Comparison of ENCODE assay signal across 26 cellular contexts in the genomic region with DNA sequence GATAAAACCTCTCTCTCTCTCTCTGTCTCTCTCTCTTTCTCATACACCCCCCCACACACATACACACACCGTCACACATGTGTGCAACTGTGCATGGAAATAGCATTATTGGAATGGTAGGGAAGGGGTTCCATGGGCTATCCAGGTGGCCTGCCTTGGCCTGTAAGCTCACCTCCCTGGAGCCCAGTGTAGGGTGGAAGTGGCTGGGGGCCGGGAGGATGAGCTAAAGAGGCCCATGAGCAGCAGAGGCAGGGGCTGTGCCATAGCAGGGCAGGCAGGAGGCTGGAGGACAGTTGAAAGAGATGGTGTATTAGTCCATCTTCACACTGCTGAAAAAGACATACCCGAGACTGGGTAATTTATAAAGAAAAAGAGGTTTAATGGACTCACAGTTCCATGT.
DNase-seq lines count a peak whose midpoint lies in the region; ATAC-seq and TF ChIP-seq lines count a peak whose summit lies in the region.
"Had no signal": no experiment of that assay in that cellular context is flagged by ENCODE, and none has a peak within 500 bp of the region (broad histone marks: within the 10 kb centered on the region; RNA-seq: fewer than 3 reads in every experiment).

No MANE protein-coding gene starts in this region.

- H3K27me3 ChIP-seq in OCI-LY3 (ENCODE audit: low read depth, low read length) = peaks cover 34% of the 10 kb centered on the region
- H3K27me3 ChIP-seq in neuronal stem cell (ENCODE audit: control insufficient read depth in 3 of 3, insufficient read depth in 3 of 3, low read depth in 1 of 3, low read length in 3 of 3) = no peaks in the 10 kb centered on the region
- H3K27me3 ChIP-seq in ascending aorta = no peaks in the 10 kb centered on the region
- peaks cover 54% of the 10 kb centered on the region for H3K27me3 ChIP-seq in PC-3 (ENCODE audit: low read length)

- no peak for DNase-seq in activated CD4-positive, alpha-beta T cell treated with anti-CD3 and anti-CD28 coated beads, Interleukin-2, amount 10 ng/mL, durations not matched to agents 7 days and 5 days
- DNase-seq in activated CD4-positive, alpha-beta T cell treated with anti-CD3 and anti-CD28 coated beads, Interleukin-2, amount 10 ng/mL, durations not matched to agents 24 days and 14 days = no peak
- no peak for DNase-seq in memory B cell (ENCODE audit: low spot score in 2 of 2)
- no peak for DNase-seq in neuronal stem cell (ENCODE audit: low spot score)
- no peak for DNase-seq in ascending aorta (ENCODE audit: low spot score in 2 of 2)
- DNase-seq in PC-3 = no peak
- DNase-seq: ACHN, DMS79 treated with DMSO at 0.1 percent for 48 hours, GM23248, H9, HFFc6, Karpas-422, MV-4-11, NCI-H1105 treated with DMSO at 0.1 percent for 48 hours, NCI-H2029 treated with DMSO at 0.1 percent for 48 hours, NCI-H2171, NCI-H446, NCI-H526, PC-9, RPMI8226, SHP77 had no signal

- peak overlapping the region; percentile 91 for H3K27ac Mint-ChIP-seq in activated CD4-positive, alpha-beta T cell treated with anti-CD3 and anti-CD28 coated beads, Interleukin-2, amount 10 ng/mL, durations not matched to agents 7 days and 5 days
- no peak overlapping the region for H3K27ac Mint-ChIP-seq in activated CD4-positive, alpha-beta T cell treated with anti-CD3 and anti-CD28 coated beads, Interleukin-2, amount 10 ng/mL, durations not matched to agents 24 days and 14 days
- H3K27ac Mint-ChIP-seq in memory B cell = peak overlapping the region; percentile 64
- H3K27ac Mint-ChIP-seq: H9, HFFc6 had no signal

- ATAC-seq in memory B cell (ENCODE audit: low read depth) = no peak
- ATAC-seq in GM21390 (IDR thresholded peaks at IDR 0.05; ENCODE audit: unreplicated experiment) = no peak
- no peak for ATAC-seq in PC-3
- ATAC-seq: GM12878 had no signal

- H3K4me1 ChIP-seq in OCI-LY3 (ENCODE audit: low read length) = peaks cover 22% of the 10 kb centered on the region
- H3K4me1 ChIP-seq in neuronal stem cell (ENCODE audit: control insufficient read depth in 2 of 2, insufficient read depth in 1 of 2, low read depth in 1 of 2, low read length in 2 of 2) = no peaks in the 10 kb centered on the region
- no peaks in the 10 kb centered on the region for H3K4me1 ChIP-seq in ascending aorta
- H3K4me1 ChIP-seq in PC-3 (ENCODE audit: insufficient read depth, low read length) = no peaks in the 10 kb centered on the region

- H3K9me2 ChIP-seq in PC-3 (replicated peaks; ENCODE audit: low read length) = no peaks in the 10 kb centered on the region

- CTCF ChIA-PET in activated CD4-positive, alpha-beta T cell treated with anti-CD3 and anti-CD28 coated beads, Interleukin-2, amount 10 ng/mL, durations not matched to agents 7 days and 5 days (lab: Charles Lee) = no interaction called here
- CTCF ChIA-PET in PC-3 (lab: Charles Lee) = no interaction called here

- H3K79me2 ChIP-seq in OCI-LY3 (ENCODE audit: low read length) (no peaks in the 10 kb centered on the region), PC-3 (ENCODE audit: low read length) (no peaks in the 10 kb centered on the region)

- H3K4me2 ChIP-seq in OCI-LY3 (ENCODE audit: low read length) = peak overlapping the region; percentile 53; the same call in 1 of the 2 replicates
- no peak overlapping the region for H3K4me2 ChIP-seq in neuronal stem cell (ENCODE audit: insufficient read depth, low read length, poor library complexity, severe bottlenecking)
- no peak overlapping the region for H3K4me2 ChIP-seq in PC-3 (ENCODE audit: low read length)
- H3K4me2 ChIP-seq: PC-9 had no signal

- H3K4me3 ChIP-seq in OCI-LY3 (ENCODE audit: low read length) (no peak overlapping the region), neuronal stem cell (ENCODE audit: low read length in 2 of 2) (peak overlapping the region in 1 of 2 donors; percentile 12), ascending aorta (no peak overlapping the region), PC-3 (ENCODE audit: low read length) (no peak overlapping the region)
- H3K4me3 ChIP-seq: GM12878, GM23248, PC-9 had no signal

- no peak overlapping the region for H2AFZ ChIP-seq in OCI-LY3 (ENCODE audit: low read depth, low read length)
- H2AFZ ChIP-seq in neuronal stem cell (ENCODE audit: low read length) = no peak overlapping the region
- no peak overlapping the region for H2AFZ ChIP-seq in PC-3 (ENCODE audit: low read length)
- H2AFZ ChIP-seq: GM23248, PC-9 had no signal

- H3K36me3 Mint-ChIP-seq in activated CD4-positive, alpha-beta T cell treated with anti-CD3 and anti-CD28 coated beads, Interleukin-2, amount 10 ng/mL, durations not matched to agents 7 days and 5 days (ENCODE audit: low read depth) = no peaks in the 10 kb centered on the region
- H3K36me3 Mint-ChIP-seq in activated CD4-positive, alpha-beta T cell treated with anti-CD3 and anti-CD28 coated beads, Interleukin-2, amount 10 ng/mL, durations not matched to agents 24 days and 14 days (ENCODE audit: low read depth) = no peaks in the 10 kb centered on the region
- peaks cover 2% of the 10 kb centered on the region for H3K36me3 Mint-ChIP-seq in memory B cell

- H3K9me3 Mint-ChIP-seq in activated CD4-positive, alpha-beta T cell treated with anti-CD3 and anti-CD28 coated beads, Interleukin-2, amount 10 ng/mL, durations not matched to agents 7 days and 5 days = peaks cover 3% of the 10 kb centered on the region
- peaks cover 4% of the 10 kb centered on the region for H3K9me3 Mint-ChIP-seq in activated CD4-positive, alpha-beta T cell treated with anti-CD3 and anti-CD28 coated beads, Interleukin-2, amount 10 ng/mL, durations not matched to agents 24 days and 14 days
- H3K9me3 Mint-ChIP-seq in memory B cell = no peaks in the 10 kb centered on the region
- H3K9me3 Mint-ChIP-seq: HFFc6 had no signal

- H2BK120ac ChIP-seq in neuronal stem cell (ENCODE audit: low read depth, low read length) = no peak overlapping the region

- TF ChIP-seq CTCF in OCI-LY3 (IDR thresholded peaks at IDR 0.05; ENCODE audit: low read depth, low read length) (no peak), ascending aorta (IDR thresholded peaks at IDR 0.05) (no peak), PC-3 (conservative IDR thresholded peaks at IDR 0.05; ENCODE audit: low read depth, low read length) (no peak)

- no peak overlapping the region for H3K27ac ChIP-seq in OCI-LY3 (ENCODE audit: low read length)
- no peak overlapping the region for H3K27ac ChIP-seq in neuronal stem cell (replicated peaks; ENCODE audit: low read length)
- no peak overlapping the region for H3K27ac ChIP-seq in ascending aorta
- no peak overlapping the region for H3K27ac ChIP-seq in PC-3 (ENCODE audit: low read length)
- H3K27ac ChIP-seq: 22Rv1, C4-2B, GM23248, PC-9 had no signal

- H3F3A ChIP-seq in PC-3 (ENCODE audit: low read length, unreplicated experiment) = no peaks in the 10 kb centered on the region

- H3K4ac ChIP-seq in neuronal stem cell (ENCODE audit: low read length) = no peak overlapping the region

- no peak overlapping the region for H2AK5ac ChIP-seq in neuronal stem cell (ENCODE audit: low read depth, low read length)

- H4K8ac ChIP-seq in neuronal stem cell (ENCODE audit: low read depth, low read length) = no peak overlapping the region

- H2BK15ac ChIP-seq in neuronal stem cell (ENCODE audit: low read length) = no peak overlapping the region

- H2BK12ac ChIP-seq in neuronal stem cell (ENCODE audit: low read length) = no peak overlapping the region

- H4K20me1 ChIP-seq in OCI-LY3 (ENCODE audit: insufficient read depth, low read length) = no peaks in the 10 kb centered on the region
- no peaks in the 10 kb centered on the region for H4K20me1 ChIP-seq in PC-3 (ENCODE audit: low read length)

- no peak overlapping the region for H3K23ac ChIP-seq in neuronal stem cell (ENCODE audit: low read depth, low read length, poor library complexity)

- H2BK5ac ChIP-seq in neuronal stem cell (ENCODE audit: low read length) = no peak overlapping the region

- H3K9me3 ChIP-seq in OCI-LY3 (ENCODE audit: insufficient read depth, low read length) = no peaks in the 10 kb centered on the region
- H3K9me3 ChIP-seq in neuronal stem cell (replicated peaks in 1 of 2; ENCODE audit: control insufficient read depth in 2 of 2, insufficient read depth in 1 of 2, low read depth in 1 of 2, low read length in 2 of 2) = no peaks in the 10 kb centered on the region
- no peaks in the 10 kb centered on the region for H3K9me3 ChIP-seq in ascending aorta
- no peaks in the 10 kb centered on the region for H3K9me3 ChIP-seq in PC-3 (ENCODE audit: low read length)

- WGBS in neuronal stem cell (ENCODE audit: extremely low coverage in 2 of 2, insufficient read length in 2 of 2, insufficient replicate concordance in 1 of 2), 2 donors = no CpG with 5 or more reads among the region's 3 CpGs

- H3K36me3 ChIP-seq in OCI-LY3 (replicated peaks; ENCODE audit: low read depth, low read length) (no peaks in the 10 kb centered on the region), neuronal stem cell (replicated peaks in 1 of 2; ENCODE audit: control insufficient read depth in 2 of 2, insufficient read depth in 2 of 2, low read length in 2 of 2) (no peaks in the 10 kb centered on the region), ascending aorta (no peaks in the 10 kb centered on the region), PC-3 (ENCODE audit: low read depth, low read length) (no peaks in the 10 kb centered on the region)

- no peak overlapping the region for H3K14ac ChIP-seq in neuronal stem cell (ENCODE audit: low read length)

- POLR2A ChIA-PET in activated CD4-positive, alpha-beta T cell treated with anti-CD3 and anti-CD28 coated beads, Interleukin-2, amount 10 ng/mL, durations not matched to agents 7 days and 5 days (lab: Charles Lee) = no interaction called here
- POLR2A ChIA-PET in PC-3 (lab: Charles Lee; ENCODE audit: unreplicated experiment) = no interaction called here

- H3K18ac ChIP-seq in neuronal stem cell (ENCODE audit: low read length) = no peak overlapping the region

- no peaks in the 10 kb centered on the region for H3K27me3 Mint-ChIP-seq in activated CD4-positive, alpha-beta T cell treated with anti-CD3 and anti-CD28 coated beads, Interleukin-2, amount 10 ng/mL, durations not matched to agents 7 days and 5 days
- no peaks in the 10 kb centered on the region for H3K27me3 Mint-ChIP-seq in activated CD4-positive, alpha-beta T cell treated with anti-CD3 and anti-CD28 coated beads, Interleukin-2, amount 10 ng/mL, durations not matched to agents 24 days and 14 days
- peaks cover 2% of the 10 kb centered on the region for H3K27me3 Mint-ChIP-seq in memory B cell

- H3K9ac ChIP-seq in OCI-LY3 (ENCODE audit: low read length) = no peak overlapping the region
- H3K9ac ChIP-seq in neuronal stem cell (ENCODE audit: low read depth, low read length, poor library complexity) = no peak overlapping the region
- no peak overlapping the region for H3K9ac ChIP-seq in PC-3 (ENCODE audit: low read length)
- H3K9ac ChIP-seq: GM23248 had no signal

- no TSS peak for BruUV-seq in PC-3 (replicated peaks; lab: Mats Ljungman, UMichigan)

- H4K91ac ChIP-seq in neuronal stem cell (ENCODE audit: low read depth, low read length, poor library complexity) = no peak overlapping the region

- intact Hi-C loops in activated CD4-positive, alpha-beta T cell treated with anti-CD3 and anti-CD28 coated beads, Interleukin-2, amount 10 ng/mL, durations not matched to agents 24 days and 14 days (cut with micrococcal nuclease) = no loop called here
- intact Hi-C loops in ascending aorta (cut with DNase I) (no loop called here), PC-3 (cut with micrococcal nuclease) (no loop called here)

- no peaks in the 10 kb centered on the region for H3K79me1 ChIP-seq in neuronal stem cell (ENCODE audit: low read depth, low read length)

- no peak overlapping the region for H3K4me3 Mint-ChIP-seq in activated CD4-positive, alpha-beta T cell treated with anti-CD3 and anti-CD28 coated beads, Interleukin-2, amount 10 ng/mL, durations not matched to agents 7 days and 5 days
- H3K4me3 Mint-ChIP-seq in activated CD4-positive, alpha-beta T cell treated with anti-CD3 and anti-CD28 coated beads, Interleukin-2, amount 10 ng/mL, durations not matched to agents 24 days and 14 days = no peak overlapping the region
- no peak overlapping the region for H3K4me3 Mint-ChIP-seq in memory B cell
- H3K4me3 Mint-ChIP-seq: H9, HFFc6 had no signal

- H3K4me1 Mint-ChIP-seq in activated CD4-positive, alpha-beta T cell treated with anti-CD3 and anti-CD28 coated beads, Interleukin-2, amount 10 ng/mL, durations not matched to agents 7 days and 5 days = peaks cover 16% of the 10 kb centered on the region
- H3K4me1 Mint-ChIP-seq in activated CD4-positive, alpha-beta T cell treated with anti-CD3 and anti-CD28 coated beads, Interleukin-2, amount 10 ng/mL, durations not matched to agents 24 days and 14 days = peaks cover 5% of the 10 kb centered on the region
- peaks cover 16% of the 10 kb centered on the region for H3K4me1 Mint-ChIP-seq in memory B cell
- H3K4me1 Mint-ChIP-seq: H9 had no signal
